26 cellular contexts compared by ENCODE assay signal in genomic region chr2:48251437-48252148, GRCh38.
"Had no signal": no experiment of that assay in that cellular context is flagged by ENCODE, and none has a peak within 500 bp of the region (broad histone marks: within the 10 kb centered on the region; RNA-seq: fewer than 3 reads in every experiment).

No MANE protein-coding gene starts in this region.

- H3K4me3 ChIP-seq: ascending aorta, body of pancreas, Peyer's patch had no signal

- H3K9me3 ChIP-seq: ascending aorta, body of pancreas, Peyer's patch had no signal

- H3K4me3 Mint-ChIP-seq: activated B cell treated with CpG ODN at 0.5 μM for 24 hours; activated CD4-positive, alpha-beta T cell treated with anti-CD3 and anti-CD28 coated beads, Interleukin-2, amount 10 ng/mL, durations not matched to agents 24 days and 14 days; activated CD8-positive, alpha-beta memory T cell treated with anti-CD3 and anti-CD28 coated beads, Interleukin-2, amount 10 ng/mL, durations not matched to agents 7 days and 5 days; activated naive CD8-positive, alpha-beta T cell treated with anti-CD3 and anti-CD28 coated beads, Interleukin-2, amount 50 U/mL, for 24 hours; activated T-cell treated with anti-CD3 and anti-CD28 coated beads, Interleukin-2, amount 50 U/mL, for 24 hours; activated T-helper 1 cell treated with anti-CD3 and anti-CD28 coated beads, Interleukin-12 subunit alpha, Interleukin-12 subunit beta, Interleukin-2, Interleukin-4 antibody, amounts not matched to agents 30 ng/mL and 10 ng/mL and 1 ng/mL, durations not matched to agents 14 hours and 24 hours and 36 hours; T-helper 1 cell treated with Interleukin-12 subunit alpha and Interleukin-12 subunit beta and Interleukin-4 antibody, amounts not matched to agents 30 μg/mL and 1 μg/mL, for 36 hours had no signal

- H3K36me3 Mint-ChIP-seq: activated CD8-positive, alpha-beta memory T cell treated with anti-CD3 and anti-CD28 coated beads, Interleukin-2, amount 10 ng/mL, durations not matched to agents 7 days and 5 days; activated naive CD4-positive, alpha-beta T cell treated with anti-CD3 and anti-CD28 coated beads, Interleukin-2, amount 50 U/mL, for 72 hours had no signal

- H3K27ac ChIP-seq: ascending aorta, body of pancreas, Peyer's patch, RWPE1 had no signal

- DNase-seq: activated B cell treated with CpG ODN at 0.5 μM for 24 hours; activated CD4-positive, alpha-beta T cell treated with anti-CD3 and anti-CD28 coated beads for 1 hour; activated CD4-positive, alpha-beta T cell treated with anti-CD3 and anti-CD28 coated beads, Interleukin-2, amount 10 ng/mL, durations not matched to agents 24 days and 14 days; activated CD4-positive, alpha-beta T cell treated with anti-CD3 and anti-CD28 coated beads, Interleukin-2, amount 50 U/mL, for 48 hours; activated CD8-positive, alpha-beta memory T cell treated with anti-CD3 and anti-CD28 coated beads, Interleukin-2, amount 10 ng/mL, durations not matched to agents 7 days and 5 days; activated effector memory CD4-positive, alpha-beta T cell treated with Interleukin-2 at 50 U/mL for 16 hours; activated naive CD4-positive, alpha-beta T cell; activated naive CD8-positive, alpha-beta T cell treated with anti-CD3 and anti-CD28 coated beads, Interleukin-2, amount 50 U/mL, for 24 hours; activated T-cell treated with anti-CD3 and anti-CD28 coated beads, Interleukin-2, amount 50 U/mL, for 24 hours; amniotic stem cell; central memory CD4-positive, alpha-beta T cell; NCI-H1048; NCI-H146; NCI-H1930; NCI-H2171; NCI-H226; NCI-H526; NCI-H774; Peyer's patch; Right ventricle myocardium superior had no signal

- H3K27me3 Mint-ChIP-seq: activated B cell treated with CpG ODN at 0.5 μM for 24 hours; activated CD4-positive, alpha-beta T cell treated with anti-CD3 and anti-CD28 coated beads, Interleukin-2, amount 10 ng/mL, durations not matched to agents 24 days and 14 days; activated CD8-positive, alpha-beta memory T cell treated with anti-CD3 and anti-CD28 coated beads, Interleukin-2, amount 10 ng/mL, durations not matched to agents 7 days and 5 days; activated naive CD8-positive, alpha-beta T cell treated with anti-CD3 and anti-CD28 coated beads, Interleukin-2, amount 50 U/mL, for 24 hours; activated T-cell treated with anti-CD3 and anti-CD28 coated beads, Interleukin-2, amount 50 U/mL, for 24 hours had no signal

- H3K36me3 ChIP-seq: ascending aorta, Peyer's patch had no signal

- H3K27ac Mint-ChIP-seq: activated B cell treated with CpG ODN at 0.5 μM for 24 hours; activated CD4-positive, alpha-beta T cell treated with anti-CD3 and anti-CD28 coated beads, Interleukin-2, amount 10 ng/mL, durations not matched to agents 24 days and 14 days; activated CD8-positive, alpha-beta memory T cell treated with anti-CD3 and anti-CD28 coated beads, Interleukin-2, amount 10 ng/mL, durations not matched to agents 7 days and 5 days; activated T-cell treated with anti-CD3 and anti-CD28 coated beads, Interleukin-2, amount 50 U/mL, for 24 hours; activated T-helper 1 cell treated with anti-CD3 and anti-CD28 coated beads, Interleukin-12 subunit alpha, Interleukin-12 subunit beta, Interleukin-2, Interleukin-4 antibody, amounts not matched to agents 30 ng/mL and 10 ng/mL and 1 ng/mL, durations not matched to agents 14 hours and 24 hours and 36 hours; T-helper 1 cell treated with Interleukin-12 subunit alpha and Interleukin-12 subunit beta and Interleukin-4 antibody, amounts not matched to agents 30 μg/mL and 1 μg/mL, for 36 hours had no signal

- H3K9me3 Mint-ChIP-seq: activated B cell treated with CpG ODN at 0.5 μM for 24 hours; activated CD4-positive, alpha-beta T cell treated with anti-CD3 and anti-CD28 coated beads, Interleukin-2, amount 10 ng/mL, durations not matched to agents 24 days and 14 days; activated naive CD4-positive, alpha-beta T cell treated with anti-CD3 and anti-CD28 coated beads, Interleukin-2, amount 50 U/mL, for 72 hours; activated naive CD8-positive, alpha-beta T cell treated with anti-CD3 and anti-CD28 coated beads, Interleukin-2, amount 50 U/mL, for 24 hours; activated T-cell treated with anti-CD3 and anti-CD28 coated beads, Interleukin-2, amount 50 U/mL, for 24 hours; activated T-helper 1 cell treated with anti-CD3 and anti-CD28 coated beads, Interleukin-12 subunit alpha, Interleukin-12 subunit beta, Interleukin-2, Interleukin-4 antibody, amounts not matched to agents 30 ng/mL and 10 ng/mL and 1 ng/mL, durations not matched to agents 14 hours and 24 hours and 36 hours; T-helper 1 cell treated with Interleukin-12 subunit alpha and Interleukin-12 subunit beta and Interleukin-4 antibody, amounts not matched to agents 30 μg/mL and 1 μg/mL, for 36 hours had no signal

- H3K27me3 ChIP-seq: ascending aorta, body of pancreas, Peyer's patch had no signal
